In genomic region chr3:118987466-118987865, GRCh38 we compare ENCODE assay signal across 11 cellular contexts. TPM values are rescaled to one million over a fixed set of nuclear protein-coding genes. Genes with fewer than 3 reads are reported as not detected.
DNase-seq lines count a peak whose midpoint lies in the region; ATAC-seq and TF ChIP-seq lines count a peak whose summit lies in the region.
"Had no signal": no experiment of that assay in that cellular context is flagged by ENCODE, and none has a peak within 500 bp of the region (broad histone marks: within the 10 kb centered on the region; RNA-seq: fewer than 3 reads in every experiment).

No MANE protein-coding gene starts in this region.

- H3K36me3 Mint-ChIP-seq in GM23338 (ENCODE audit: low read depth) (no peaks in the 10 kb centered on the region), brain (no peaks in the 10 kb centered on the region)

- peak overlapping the region; percentile 74 for H3K4me2 ChIP-seq in GM23338
- H3K4me2 ChIP-seq: KMS-11 had no signal

- H3K4me1 Mint-ChIP-seq in GM23338 (peaks cover 58% of the 10 kb centered on the region), brain (peaks cover 81% of the 10 kb centered on the region)

- H3K27me3 ChIP-seq in GM23338 (ENCODE audit: insufficient read depth) (peaks cover 3% of the 10 kb centered on the region; the same call in 1 of the 2 replicates), stomach (no peaks in the 10 kb centered on the region), ascending aorta (no peaks in the 10 kb centered on the region)

- WGBS in stomach, 5 donors, result 6 to 22% (median 14%) methylated on average over 2 of the region's 2 CpGs

- H3K4me1 ChIP-seq in GM23338 (ENCODE audit: insufficient read depth) (peaks cover 52% of the 10 kb centered on the region), stomach (peaks cover 0 to 34% (median 9%) of the 10 kb centered on the region in 4 donors), ascending aorta (no peaks in the 10 kb centered on the region)

- no peak for TF ChIP-seq POLR2A in stomach (IDR thresholded peaks at IDR 0.05)

- H3K27ac Mint-ChIP-seq in GM23338 (no peak overlapping the region), brain (peak overlapping the region in 4 of 5 experiments; percentile 31 to 96 (median 75))
- H3K27ac Mint-ChIP-seq: nephron progenitor cell had no signal

- H3K27me3 Mint-ChIP-seq in GM23338 (ENCODE audit: insufficient read depth, low read depth, poor library complexity), result peaks cover 2% of the 10 kb centered on the region
- H3K27me3 Mint-ChIP-seq in brain, result no peaks in the 10 kb centered on the region

- H2AFZ ChIP-seq in GM23338, result no peak overlapping the region

- H3K4me3 ChIP-seq in GM23338 (no peak overlapping the region), stomach (no peak overlapping the region), ascending aorta (no peak overlapping the region)

- ATAC-seq in GM23338 (no peak), HG02938 (IDR thresholded peaks at IDR 0.05; ENCODE audit: unreplicated experiment) (no peak)

- H3K9me2 ChIP-seq in GM23338 (ENCODE audit: insufficient read depth), result peaks cover 6% of the 10 kb centered on the region; the same call in 1 of the 2 replicates

- H3K79me2 ChIP-seq in GM23338 (replicated peaks; ENCODE audit: insufficient read depth), result no peaks in the 10 kb centered on the region

- H3K27ac ChIP-seq in GM23338 (ENCODE audit: low read depth), result no peak overlapping the region
- H3K27ac ChIP-seq in stomach, result no peak overlapping the region
- H3K27ac ChIP-seq in ascending aorta, result no peak overlapping the region
- H3K27ac ChIP-seq: KMS-11 had no signal

- H3K9me3 ChIP-seq in stomach, result no peaks in the 10 kb centered on the region
- H3K9me3 ChIP-seq in ascending aorta, result no peaks in the 10 kb centered on the region

- H3K36me3 ChIP-seq in GM23338 (ENCODE audit: insufficient read depth), result no peaks in the 10 kb centered on the region
- no peaks in the 10 kb centered on the region for H3K36me3 ChIP-seq in stomach
- H3K36me3 ChIP-seq in ascending aorta, result no peaks in the 10 kb centered on the region

- intact Hi-C loops in stomach (cut with DNase I; ENCODE audit: low total_unique reads), result no loop called here
- intact Hi-C loops in ascending aorta (cut with DNase I), result no loop called here

- H3K9me3 Mint-ChIP-seq in GM23338 (no peaks in the 10 kb centered on the region), brain (no peaks in the 10 kb centered on the region)
- H3K9me3 Mint-ChIP-seq: nephron progenitor cell had no signal

- TF ChIP-seq EP300 in stomach (IDR thresholded peaks at IDR 0.05), result no peak

- H3F3A ChIP-seq in GM23338 (replicated peaks; ENCODE audit: low read depth), result no peaks in the 10 kb centered on the region

- H3K4me3 Mint-ChIP-seq in GM23338 (no peak overlapping the region), brain (peak overlapping the region in 3 of 5 experiments; percentile 13 to 72 (median 38))
- H3K4me3 Mint-ChIP-seq: nephron progenitor cell had no signal

- no peaks in the 10 kb centered on the region for H4K20me1 ChIP-seq in GM23338 (replicated peaks; ENCODE audit: insufficient read depth)

- DNase-seq in GM23338 (ENCODE audit: low spot score) (no peak), hippocampal formation (lab: John Stamatoyannopoulos, UW) (peak; percentile 84), stomach (peak; percentile 69), ascending aorta (ENCODE audit: low spot score in 2 of 2) (no peak), LoVo (ENCODE audit: low spot score) (no peak), iPS-NIHi11 (ENCODE audit: low spot score) (no peak)
- DNase-seq: activated naive CD4-positive, alpha-beta T cell; nephron progenitor cell had no signal

- no peak for TF ChIP-seq CTCF in GM23338 (conservative IDR thresholded peaks at IDR 0.05; ENCODE audit: low read depth in 2 of 2)
- no peak for TF ChIP-seq CTCF in brain (conservative IDR thresholded peaks at IDR 0.05)
- no peak for TF ChIP-seq CTCF in stomach (IDR thresholded peaks at IDR 0.05)
- TF ChIP-seq CTCF in ascending aorta (IDR thresholded peaks at IDR 0.05), result no peak

TF ChIP-seq in GM23338, 12 proteins besides CTCF, POLR2A, EP300 and RAD21 (continues in another document):
- TF ChIP-seq CREB1 (CRISPR knock-in tag; IDR thresholded peaks at IDR 0.05; ENCODE audit: low read depth) (no peak), JUNB (IDR thresholded peaks at IDR 0.05; ENCODE audit: unreplicated experiment) (no peak), EZH2phosphoT487 (IDR thresholded peaks at IDR 0.05; ENCODE audit: unreplicated experiment) (no peak), ZNF114 (CRISPR knock-in tag; IDR thresholded peaks at IDR 0.05) (no peak), STAT1 (IDR thresholded peaks at IDR 0.05; ENCODE audit: unreplicated experiment) (no peak), ZNF331 (CRISPR knock-in tag; IDR thresholded peaks at IDR 0.05; ENCODE audit: low read depth) (no peak), NANOG (IDR thresholded peaks at IDR 0.05; ENCODE audit: borderline replicate concordance) (no peak), POLR2AphosphoS5 (IDR thresholded peaks at IDR 0.05; ENCODE audit: low read depth) (no peak), EZH2 (IDR thresholded peaks at IDR 0.05; ENCODE audit: low read depth, unreplicated experiment) (no peak), ETS1 (IDR thresholded peaks at IDR 0.05) (no peak), REST (IDR thresholded peaks at IDR 0.05; ENCODE audit: unreplicated experiment) (no peak)

RNA-seq across cellular contexts. Expression of gene IGSF11, which starts 47.2 kb away (rescaled TPM):
- total RNA-seq in GM23338 (2014; rRNA removed; shearing (Covaris generic)), result 1.8 and 3.3 TPM in 2 replicates
- polyA plus RNA-seq in GM23338 (2016; fragmentation: Nextera tagmentation; extraction: Ambion mirVana), result 0.68 and 1.0 TPM in 2 replicates
- polyA plus RNA-seq in brain (ENCODE audit: insufficient read depth, low read depth, low replicate concordance), result 11.9 TPM
- 10 to 100 TPM in 1 of 5 donors, 1 to 10 TPM in 1, under 1 TPM in 1, not detected in 2; 0.58 to 77.7 (median 9.5) TPM for total RNA-seq in stomach
- under 1 TPM in 1 of 3 donors, not detected in 2; 0.55 TPM for polyA plus RNA-seq in stomach
- not detected for total RNA-seq in ascending aorta

Comparison
In these comparisons a context has a peak if more than half of its experiments do, and no peak if none do; other contexts are left out.
1. DNase-seq: peak in hippocampal formation (2 of 2) and stomach (single experiment); none in GM23338 (single experiment), ascending aorta (0 of 2), LoVo (single experiment) and iPS-NIHi11 (single experiment).